Comparison of ENCODE assay signal across 9 cellular contexts in genomic region chrX:57453901-57454300, GRCh38.
A peak's percentile ranks its signal among the peaks of the same experiment; 100 is the strongest.
DNase-seq lines count a peak whose midpoint lies in the region; ATAC-seq and TF ChIP-seq lines count a peak whose summit lies in the region.
"Had no signal": no experiment of that assay in that cellular context is flagged by ENCODE, and none has a peak within 500 bp of the region (broad histone marks: within the 10 kb centered on the region; RNA-seq: fewer than 3 reads in every experiment).

No MANE protein-coding gene starts in this region.

- H3K4me3 Mint-ChIP-seq in HFFc6: no peak overlapping the region
- H3K4me3 Mint-ChIP-seq in naive thymus-derived CD4-positive, alpha-beta T cell: no peak overlapping the region
- H3K4me3 Mint-ChIP-seq: activated naive CD8-positive, alpha-beta T cell had no signal

- H3K4me1 Mint-ChIP-seq in HFFc6 (ENCODE audit: low read depth): no peaks in the 10 kb centered on the region
- peaks cover 0 to 3% (median 0%) of the 10 kb centered on the region in 7 donors for H3K4me1 Mint-ChIP-seq in naive thymus-derived CD4-positive, alpha-beta T cell

- no peak for TF ChIP-seq POLR2A in uterus (IDR thresholded peaks at IDR 0.05)

- H3K27me3 ChIP-seq in NT2/D1 (ENCODE audit: insufficient read depth, insufficient read length) (no peaks in the 10 kb centered on the region), uterus (no peaks in the 10 kb centered on the region)
- H3K27me3 ChIP-seq in naive thymus-derived CD4-positive, alpha-beta T cell (ENCODE audit: control insufficient read depth in 2 of 2, insufficient read depth in 2 of 2, low read length in 2 of 2): no peaks in the 10 kb centered on the region

- no peaks in the 10 kb centered on the region for H3K27me3 Mint-ChIP-seq in HFFc6 (ENCODE audit: insufficient read depth)
- no peaks in the 10 kb centered on the region for H3K27me3 Mint-ChIP-seq in naive thymus-derived CD4-positive, alpha-beta T cell
- H3K27me3 Mint-ChIP-seq: activated naive CD8-positive, alpha-beta T cell had no signal

- POLR2A ChIA-PET in naive thymus-derived CD4-positive, alpha-beta T cell (lab: Charles Lee): no interaction called here

- no peak overlapping the region for H3K9ac ChIP-seq in NT2/D1 (ENCODE audit: insufficient read length, low read depth)

- no peak overlapping the region for H3K27ac ChIP-seq in naive thymus-derived CD4-positive, alpha-beta T cell (ENCODE audit: low read depth, low read length)
- no peak overlapping the region for H3K27ac ChIP-seq in uterus

- TF ChIP-seq CTCF in HFFc6 (IDR thresholded peaks at IDR 0.05) (peak; percentile 62), uterus (IDR thresholded peaks at IDR 0.05) (no peak)

- no peak for ATAC-seq in naive thymus-derived CD4-positive, alpha-beta T cell
- no peak for ATAC-seq in HG03039 (IDR thresholded peaks at IDR 0.05; ENCODE audit: unreplicated experiment)

- no peak overlapping the region for H3K4me3 ChIP-seq in NT2/D1 (ENCODE audit: insufficient read length, low read depth)
- no peak overlapping the region for H3K4me3 ChIP-seq in naive thymus-derived CD4-positive, alpha-beta T cell (ENCODE audit: low read length)
- no peak overlapping the region for H3K4me3 ChIP-seq in uterus

- no peaks in the 10 kb centered on the region for H3K36me3 Mint-ChIP-seq in HFFc6 (ENCODE audit: low read depth)
- H3K36me3 Mint-ChIP-seq in naive thymus-derived CD4-positive, alpha-beta T cell: peaks cover 6 to 38% (median 29%) of the 10 kb centered on the region in 5 donors

- peaks cover 4% of the 10 kb centered on the region for H3K9me3 Mint-ChIP-seq in HFFc6
- peaks cover 0 to 46% (median 6%) of the 10 kb centered on the region in 11 donors for H3K9me3 Mint-ChIP-seq in naive thymus-derived CD4-positive, alpha-beta T cell

- H3K9me3 ChIP-seq in NT2/D1 (ENCODE audit: insufficient read depth, low read length): no peaks in the 10 kb centered on the region
- no peaks in the 10 kb centered on the region for H3K9me3 ChIP-seq in naive thymus-derived CD4-positive, alpha-beta T cell (ENCODE audit: control insufficient read depth in 2 of 3, low read length in 3 of 3)
- H3K9me3 ChIP-seq in uterus: no peaks in the 10 kb centered on the region

- intact Hi-C loops in naive thymus-derived CD4-positive, alpha-beta T cell (cut with micrococcal nuclease): loop anchor here (1.0 to 10.0 kb wide), 4 partner anchors 172 to 655 kb away; no protein-coding TSS in a partner anchor
- intact Hi-C loops in uterus (cut with DNase I; ENCODE audit: low total_unique reads): no loop called here

- H3K36me3 ChIP-seq in NT2/D1 (ENCODE audit: insufficient read depth, insufficient read length, low read length) (no peaks in the 10 kb centered on the region), uterus (no peaks in the 10 kb centered on the region)
- no peaks in the 10 kb centered on the region for H3K36me3 ChIP-seq in naive thymus-derived CD4-positive, alpha-beta T cell (ENCODE audit: control insufficient read depth in 2 of 3, insufficient read depth in 3 of 3, low read length in 3 of 3)

- H3K27ac Mint-ChIP-seq in HFFc6: no peak overlapping the region
- peak overlapping the region in 1 of 9 donors; percentile 62 for H3K27ac Mint-ChIP-seq in naive thymus-derived CD4-positive, alpha-beta T cell
- H3K27ac Mint-ChIP-seq: activated naive CD8-positive, alpha-beta T cell had no signal

- H3K4me1 ChIP-seq in NT2/D1 (ENCODE audit: insufficient read depth, insufficient read length) (no peaks in the 10 kb centered on the region), uterus (no peaks in the 10 kb centered on the region)
- no peaks in the 10 kb centered on the region for H3K4me1 ChIP-seq in naive thymus-derived CD4-positive, alpha-beta T cell (ENCODE audit: control insufficient read depth in 2 of 2, insufficient read depth in 2 of 2, low read length in 2 of 2)

- peak; percentile 6 for DNase-seq in stimulated activated CD4-positive, alpha-beta T cell treated with anti-CD3 and anti-CD28 coated beads, Interleukin-1b, Interleukin-23, amount 100 ng/mL, for 48 hours
- DNase-seq in stimulated activated CD4-positive, alpha-beta T cell treated with anti-CD3 and anti-CD28 coated beads, Interleukin-4, amount 100 ng/mL, for 4 hours: no peak
- DNase-seq in HFFc6 (no peak), NT2/D1 (ENCODE audit: low read depth, low spot score) (peak; percentile 16), uterus (no peak)
- peak; percentile 15 for DNase-seq in central memory CD4-positive, alpha-beta T cell
- peak in 7 of 9 donors; percentile 0 to 35 (median 14) for DNase-seq in naive thymus-derived CD4-positive, alpha-beta T cell

- CTCF ChIA-PET in naive thymus-derived CD4-positive, alpha-beta T cell (lab: Charles Lee): interaction anchor here (0.7 kb wide), 1 partner anchor 669 kb away, joined by 3 read pairs; no protein-coding TSS in a partner anchor

Comparison
In these comparisons a context has a peak if more than half of its experiments do, and no peak if none do; other contexts are left out.
1. DNase-seq: peak in stimulated activated CD4-positive, alpha-beta T cell treated with anti-CD3 and anti-CD28 coated beads, Interleukin-1b, Interleukin-23, amount 100 ng/mL, for 48 hours (single experiment), NT2/D1 (single experiment), central memory CD4-positive, alpha-beta T cell (single experiment) and naive thymus-derived CD4-positive, alpha-beta T cell (7 of 9); none in stimulated activated CD4-positive, alpha-beta T cell treated with anti-CD3 and anti-CD28 coated beads, Interleukin-4, amount 100 ng/mL, for 4 hours (0 of 2), HFFc6 (single experiment) and uterus (0 of 2).